In the genomic region with DNA sequence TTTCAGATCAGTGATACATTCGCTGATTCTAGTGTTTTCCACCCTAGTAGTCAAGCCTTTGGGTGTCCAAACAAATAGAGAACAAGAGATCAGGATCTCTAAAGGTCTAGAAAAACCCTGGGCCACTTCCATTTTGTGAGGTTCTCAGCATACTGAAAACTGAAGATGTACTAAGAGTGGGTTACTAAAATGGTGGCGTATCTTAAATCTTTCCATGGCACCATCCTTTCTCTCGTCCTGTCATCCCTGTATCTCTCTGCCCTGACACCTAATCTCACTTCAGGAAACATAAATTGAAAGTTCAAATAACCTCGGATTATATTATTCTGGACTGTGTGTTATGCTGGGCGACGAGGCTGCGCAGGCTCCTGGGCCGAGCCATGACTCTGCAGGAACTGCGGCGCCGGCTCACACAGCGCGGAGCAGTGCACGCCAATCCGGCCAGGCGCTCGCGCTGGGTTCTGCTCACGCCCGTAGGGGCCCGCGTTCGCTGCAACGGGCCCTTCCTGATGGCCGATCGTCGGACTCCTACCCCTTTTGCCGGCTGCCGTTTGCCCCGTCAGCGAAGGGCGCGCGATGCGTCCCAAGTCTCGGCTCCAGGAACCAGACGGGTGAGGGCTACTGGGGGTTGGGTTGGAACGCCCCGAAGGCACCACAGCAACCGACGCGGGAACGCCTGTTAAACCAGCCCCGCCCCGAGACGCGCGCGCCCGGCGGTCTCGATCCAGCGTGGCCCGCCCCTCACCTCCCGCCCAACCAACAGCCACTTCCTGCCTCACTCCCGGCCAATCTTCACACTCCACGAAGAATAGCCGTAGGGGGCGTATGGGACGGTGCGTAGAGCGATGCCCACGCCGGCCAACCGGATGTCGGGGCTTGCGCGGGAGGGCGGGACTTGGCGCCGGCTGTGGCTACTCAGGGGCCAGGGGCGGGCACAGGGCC, we compare ENCODE assay signal across 1 cellular context.
A peak's percentile ranks its signal among the peaks of the same experiment; 100 is the strongest.
TF ChIP-seq lines count a peak whose summit lies in the region.

No MANE protein-coding gene starts in this region.

TF ChIP-seq in HepG2, 621 proteins besides CTCF, POLR2A, EP300 and RAD21 (continues in another document):
- TF ChIP-seq ZMYM4 (CRISPR knock-in tag; IDR thresholded peaks at IDR 0.05) (peak; percentile 77), ZNF44 (CRISPR knock-in tag; IDR thresholded peaks at IDR 0.05) (no peak), SP5 (CRISPR knock-in tag; IDR thresholded peaks at IDR 0.05; ENCODE audit: borderline replicate concordance, low read depth) (no peak; the same call in 1 of the 2 replicates), ZNF329 (CRISPR knock-in tag; IDR thresholded peaks at IDR 0.05; ENCODE audit: low read depth) (no peak), NR2F2 (IDR thresholded peaks at IDR 0.05; ENCODE audit: borderline replicate concordance, low read depth) (no peak), MAFG (CRISPR knock-in tag; IDR thresholded peaks at IDR 0.05) (no peak), KDM2A (CRISPR knock-in tag; IDR thresholded peaks at IDR 0.05; ENCODE audit: borderline replicate concordance, low read depth) (peak; percentile 68), ZNF589 (CRISPR knock-in tag; conservative IDR thresholded peaks at IDR 0.05) (no peak), ZFP36 (IDR thresholded peaks at IDR 0.05; ENCODE audit: borderline replicate concordance, low read depth, low read length, partially characterized antibody) (no peak), PAF1 (CRISPR knock-in tag; IDR thresholded peaks at IDR 0.05) (no peak), PHF21A (CRISPR knock-in tag; IDR thresholded peaks at IDR 0.05) (peak; percentile 72), HNF4A (CRISPR knock-in tag; IDR thresholded peaks at IDR 0.05) (peak; percentile 35; the same call in 1 of the 2 replicates), MATR3 (CRISPR knock-in tag; IDR thresholded peaks at IDR 0.05) (no peak), HOXA5 (CRISPR knock-in tag; IDR thresholded peaks at IDR 0.05) (no peak), AHR (CRISPR knock-in tag; IDR thresholded peaks at IDR 0.05) (peak; percentile 52), ZNF792 (CRISPR knock-in tag; IDR thresholded peaks at IDR 0.05) (no peak; the same call in 1 of the 2 replicates), FOXP1 (IDR thresholded peaks at IDR 0.05) (no peak), FOXP1 (CRISPR knock-in tag; IDR thresholded peaks at IDR 0.05) (no peak), ZNF253 (CRISPR knock-in tag; IDR thresholded peaks at IDR 0.05; ENCODE audit: borderline replicate concordance) (no peak; the same call in 1 of the 2 replicates), PHF20 (CRISPR knock-in tag; IDR thresholded peaks at IDR 0.05) (no peak; the same call in 1 of the 2 replicates), SUZ12 (IDR thresholded peaks at IDR 0.05; ENCODE audit: low read depth, low read length) (no peak), RARG (CRISPR knock-in tag; IDR thresholded peaks at IDR 0.05; ENCODE audit: low read depth) (no peak), TCF12 (IDR thresholded peaks at IDR 0.05) (no peak), TCF12 (CRISPR knock-in tag; IDR thresholded peaks at IDR 0.05) (no peak), ZBTB38 (CRISPR knock-in tag; IDR thresholded peaks at IDR 0.05) (peak; percentile 26; the same call in 1 of the 2 replicates), PAX8 (CRISPR knock-in tag; IDR thresholded peaks at IDR 0.05; ENCODE audit: borderline replicate concordance) (no peak), ZKSCAN8 (CRISPR knock-in tag; IDR thresholded peaks at IDR 0.05; ENCODE audit: borderline replicate concordance) (no peak), ARHGAP35 (CRISPR knock-in tag; IDR thresholded peaks at IDR 0.05; ENCODE audit: borderline replicate concordance) (no peak; the same call in 1 of the 2 replicates), TGIF2 (CRISPR knock-in tag; IDR thresholded peaks at IDR 0.05) (no peak; the same call in 1 of the 2 replicates), ONECUT2 (CRISPR knock-in tag; IDR thresholded peaks at IDR 0.05) (no peak), ARNTL (CRISPR knock-in tag; IDR thresholded peaks at IDR 0.05) (no peak), ZKSCAN1 (IDR thresholded peaks at IDR 0.05; ENCODE audit: low read length) (no peak), ZFP37 (CRISPR knock-in tag; IDR thresholded peaks at IDR 0.05; ENCODE audit: borderline replicate concordance) (peak; percentile 44; the same call in 1 of the 2 replicates), TAF15 (IDR thresholded peaks at IDR 0.05; ENCODE audit: low read depth, low read length, poor library complexity, severe bottlenecking) (no peak), STAT5B (CRISPR knock-in tag; IDR thresholded peaks at IDR 0.05) (0 out of 2 replicates have a peak, but pooled peaks have one; percentile 15), KDM5A (IDR thresholded peaks at IDR 0.05; ENCODE audit: borderline replicate concordance, low read length) (no peak)
- TF ChIP-seq, protein P1, sequence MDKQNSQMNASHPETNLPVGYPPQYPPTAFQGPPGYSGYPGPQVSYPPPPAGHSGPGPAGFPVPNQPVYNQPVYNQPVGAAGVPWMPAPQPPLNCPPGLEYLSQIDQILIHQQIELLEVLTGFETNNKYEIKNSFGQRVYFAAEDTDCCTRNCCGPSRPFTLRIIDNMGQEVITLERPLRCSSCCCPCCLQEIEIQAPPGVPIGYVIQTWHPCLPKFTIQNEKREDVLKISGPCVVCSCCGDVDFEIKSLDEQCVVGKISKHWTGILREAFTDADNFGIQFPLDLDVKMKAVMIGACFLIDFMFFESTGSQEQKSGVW (CRISPR knock-in tag; IDR thresholded peaks at IDR 0.05; ENCODE audit: borderline replicate concordance): no peak
- TF ChIP-seq, protein P2, sequence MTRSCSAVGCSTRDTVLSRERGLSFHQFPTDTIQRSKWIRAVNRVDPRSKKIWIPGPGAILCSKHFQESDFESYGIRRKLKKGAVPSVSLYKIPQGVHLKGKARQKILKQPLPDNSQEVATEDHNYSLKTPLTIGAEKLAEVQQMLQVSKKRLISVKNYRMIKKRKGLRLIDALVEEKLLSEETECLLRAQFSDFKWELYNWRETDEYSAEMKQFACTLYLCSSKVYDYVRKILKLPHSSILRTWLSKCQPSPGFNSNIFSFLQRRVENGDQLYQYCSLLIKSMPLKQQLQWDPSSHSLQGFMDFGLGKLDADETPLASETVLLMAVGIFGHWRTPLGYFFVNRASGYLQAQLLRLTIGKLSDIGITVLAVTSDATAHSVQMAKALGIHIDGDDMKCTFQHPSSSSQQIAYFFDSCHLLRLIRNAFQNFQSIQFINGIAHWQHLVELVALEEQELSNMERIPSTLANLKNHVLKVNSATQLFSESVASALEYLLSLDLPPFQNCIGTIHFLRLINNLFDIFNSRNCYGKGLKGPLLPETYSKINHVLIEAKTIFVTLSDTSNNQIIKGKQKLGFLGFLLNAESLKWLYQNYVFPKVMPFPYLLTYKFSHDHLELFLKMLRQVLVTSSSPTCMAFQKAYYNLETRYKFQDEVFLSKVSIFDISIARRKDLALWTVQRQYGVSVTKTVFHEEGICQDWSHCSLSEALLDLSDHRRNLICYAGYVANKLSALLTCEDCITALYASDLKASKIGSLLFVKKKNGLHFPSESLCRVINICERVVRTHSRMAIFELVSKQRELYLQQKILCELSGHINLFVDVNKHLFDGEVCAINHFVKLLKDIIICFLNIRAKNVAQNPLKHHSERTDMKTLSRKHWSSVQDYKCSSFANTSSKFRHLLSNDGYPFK (CRISPR knock-in tag; IDR thresholded peaks at IDR 0.05; ENCODE audit: borderline replicate concordance): peak; percentile 55; the same call in 1 of the 2 replicates
- TF ChIP-seq, protein P3, sequence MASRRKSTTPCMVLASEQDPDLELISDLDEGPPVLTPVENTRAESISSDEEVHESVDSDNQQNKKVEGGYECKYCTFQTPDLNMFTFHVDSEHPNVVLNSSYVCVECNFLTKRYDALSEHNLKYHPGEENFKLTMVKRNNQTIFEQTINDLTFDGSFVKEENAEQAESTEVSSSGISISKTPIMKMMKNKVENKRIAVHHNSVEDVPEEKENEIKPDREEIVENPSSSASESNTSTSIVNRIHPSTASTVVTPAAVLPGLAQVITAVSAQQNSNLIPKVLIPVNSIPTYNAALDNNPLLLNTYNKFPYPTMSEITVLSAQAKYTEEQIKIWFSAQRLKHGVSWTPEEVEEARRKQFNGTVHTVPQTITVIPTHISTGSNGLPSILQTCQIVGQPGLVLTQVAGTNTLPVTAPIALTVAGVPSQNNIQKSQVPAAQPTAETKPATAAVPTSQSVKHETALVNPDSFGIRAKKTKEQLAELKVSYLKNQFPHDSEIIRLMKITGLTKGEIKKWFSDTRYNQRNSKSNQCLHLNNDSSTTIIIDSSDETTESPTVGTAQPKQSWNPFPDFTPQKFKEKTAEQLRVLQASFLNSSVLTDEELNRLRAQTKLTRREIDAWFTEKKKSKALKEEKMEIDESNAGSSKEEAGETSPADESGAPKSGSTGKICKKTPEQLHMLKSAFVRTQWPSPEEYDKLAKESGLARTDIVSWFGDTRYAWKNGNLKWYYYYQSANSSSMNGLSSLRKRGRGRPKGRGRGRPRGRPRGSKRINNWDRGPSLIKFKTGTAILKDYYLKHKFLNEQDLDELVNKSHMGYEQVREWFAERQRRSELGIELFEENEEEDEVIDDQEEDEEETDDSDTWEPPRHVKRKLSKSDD (CRISPR knock-in tag; IDR thresholded peaks at IDR 0.05; ENCODE audit: low read depth): no peak
- TF ChIP-seq, protein P4, sequence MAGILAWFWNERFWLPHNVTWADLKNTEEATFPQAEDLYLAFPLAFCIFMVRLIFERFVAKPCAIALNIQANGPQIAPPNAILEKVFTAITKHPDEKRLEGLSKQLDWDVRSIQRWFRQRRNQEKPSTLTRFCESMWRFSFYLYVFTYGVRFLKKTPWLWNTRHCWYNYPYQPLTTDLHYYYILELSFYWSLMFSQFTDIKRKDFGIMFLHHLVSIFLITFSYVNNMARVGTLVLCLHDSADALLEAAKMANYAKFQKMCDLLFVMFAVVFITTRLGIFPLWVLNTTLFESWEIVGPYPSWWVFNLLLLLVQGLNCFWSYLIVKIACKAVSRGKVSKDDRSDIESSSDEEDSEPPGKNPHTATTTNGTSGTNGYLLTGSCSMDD (CRISPR knock-in tag; IDR thresholded peaks at IDR 0.05): no peak
- TF ChIP-seq, protein P5, sequence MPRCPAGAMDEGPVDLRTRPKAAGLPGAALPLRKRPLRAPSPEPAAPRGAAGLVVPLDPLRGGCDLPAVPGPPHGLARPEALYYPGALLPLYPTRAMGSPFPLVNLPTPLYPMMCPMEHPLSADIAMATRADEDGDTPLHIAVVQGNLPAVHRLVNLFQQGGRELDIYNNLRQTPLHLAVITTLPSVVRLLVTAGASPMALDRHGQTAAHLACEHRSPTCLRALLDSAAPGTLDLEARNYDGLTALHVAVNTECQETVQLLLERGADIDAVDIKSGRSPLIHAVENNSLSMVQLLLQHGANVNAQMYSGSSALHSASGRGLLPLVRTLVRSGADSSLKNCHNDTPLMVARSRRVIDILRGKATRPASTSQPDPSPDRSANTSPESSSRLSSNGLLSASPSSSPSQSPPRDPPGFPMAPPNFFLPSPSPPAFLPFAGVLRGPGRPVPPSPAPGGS (CRISPR knock-in tag; IDR thresholded peaks at IDR 0.05): no peak
- TF ChIP-seq, protein P6, sequence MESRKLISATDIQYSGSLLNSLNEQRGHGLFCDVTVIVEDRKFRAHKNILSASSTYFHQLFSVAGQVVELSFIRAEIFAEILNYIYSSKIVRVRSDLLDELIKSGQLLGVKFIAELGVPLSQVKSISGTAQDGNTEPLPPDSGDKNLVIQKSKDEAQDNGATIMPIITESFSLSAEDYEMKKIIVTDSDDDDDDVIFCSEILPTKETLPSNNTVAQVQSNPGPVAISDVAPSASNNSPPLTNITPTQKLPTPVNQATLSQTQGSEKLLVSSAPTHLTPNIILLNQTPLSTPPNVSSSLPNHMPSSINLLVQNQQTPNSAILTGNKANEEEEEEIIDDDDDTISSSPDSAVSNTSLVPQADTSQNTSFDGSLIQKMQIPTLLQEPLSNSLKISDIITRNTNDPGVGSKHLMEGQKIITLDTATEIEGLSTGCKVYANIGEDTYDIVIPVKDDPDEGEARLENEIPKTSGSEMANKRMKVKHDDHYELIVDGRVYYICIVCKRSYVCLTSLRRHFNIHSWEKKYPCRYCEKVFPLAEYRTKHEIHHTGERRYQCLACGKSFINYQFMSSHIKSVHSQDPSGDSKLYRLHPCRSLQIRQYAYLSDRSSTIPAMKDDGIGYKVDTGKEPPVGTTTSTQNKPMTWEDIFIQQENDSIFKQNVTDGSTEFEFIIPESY (CRISPR knock-in tag; IDR thresholded peaks at IDR 0.05): 0 out of 2 replicates have a peak, but pooled peaks have one; percentile 10
- TF ChIP-seq, protein P7, sequence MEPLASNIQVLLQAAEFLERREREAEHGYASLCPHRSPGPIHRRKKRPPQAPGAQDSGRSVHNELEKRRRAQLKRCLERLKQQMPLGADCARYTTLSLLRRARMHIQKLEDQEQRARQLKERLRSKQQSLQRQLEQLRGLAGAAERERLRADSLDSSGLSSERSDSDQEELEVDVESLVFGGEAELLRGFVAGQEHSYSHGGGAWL (CRISPR knock-in tag; IDR thresholded peaks at IDR 0.05): no peak
- TF ChIP-seq, protein P8, sequence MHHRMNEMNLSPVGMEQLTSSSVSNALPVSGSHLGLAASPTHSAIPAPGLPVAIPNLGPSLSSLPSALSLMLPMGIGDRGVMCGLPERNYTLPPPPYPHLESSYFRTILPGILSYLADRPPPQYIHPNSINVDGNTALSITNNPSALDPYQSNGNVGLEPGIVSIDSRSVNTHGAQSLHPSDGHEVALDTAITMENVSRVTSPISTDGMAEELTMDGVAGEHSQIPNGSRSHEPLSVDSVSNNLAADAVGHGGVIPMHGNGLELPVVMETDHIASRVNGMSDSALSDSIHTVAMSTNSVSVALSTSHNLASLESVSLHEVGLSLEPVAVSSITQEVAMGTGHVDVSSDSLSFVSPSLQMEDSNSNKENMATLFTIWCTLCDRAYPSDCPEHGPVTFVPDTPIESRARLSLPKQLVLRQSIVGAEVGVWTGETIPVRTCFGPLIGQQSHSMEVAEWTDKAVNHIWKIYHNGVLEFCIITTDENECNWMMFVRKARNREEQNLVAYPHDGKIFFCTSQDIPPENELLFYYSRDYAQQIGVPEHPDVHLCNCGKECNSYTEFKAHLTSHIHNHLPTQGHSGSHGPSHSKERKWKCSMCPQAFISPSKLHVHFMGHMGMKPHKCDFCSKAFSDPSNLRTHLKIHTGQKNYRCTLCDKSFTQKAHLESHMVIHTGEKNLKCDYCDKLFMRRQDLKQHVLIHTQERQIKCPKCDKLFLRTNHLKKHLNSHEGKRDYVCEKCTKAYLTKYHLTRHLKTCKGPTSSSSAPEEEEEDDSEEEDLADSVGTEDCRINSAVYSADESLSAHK (CRISPR knock-in tag; IDR thresholded peaks at IDR 0.05; ENCODE audit: borderline replicate concordance): 0 out of 2 replicates have a peak, but pooled peaks have one; percentile 44
- TF ChIP-seq, protein P9, sequence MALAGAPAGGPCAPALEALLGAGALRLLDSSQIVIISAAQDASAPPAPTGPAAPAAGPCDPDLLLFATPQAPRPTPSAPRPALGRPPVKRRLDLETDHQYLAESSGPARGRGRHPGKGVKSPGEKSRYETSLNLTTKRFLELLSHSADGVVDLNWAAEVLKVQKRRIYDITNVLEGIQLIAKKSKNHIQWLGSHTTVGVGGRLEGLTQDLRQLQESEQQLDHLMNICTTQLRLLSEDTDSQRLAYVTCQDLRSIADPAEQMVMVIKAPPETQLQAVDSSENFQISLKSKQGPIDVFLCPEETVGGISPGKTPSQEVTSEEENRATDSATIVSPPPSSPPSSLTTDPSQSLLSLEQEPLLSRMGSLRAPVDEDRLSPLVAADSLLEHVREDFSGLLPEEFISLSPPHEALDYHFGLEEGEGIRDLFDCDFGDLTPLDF (CRISPR knock-in tag; IDR thresholded peaks at IDR 0.05): peak; percentile 90
- TF ChIP-seq, protein P10, sequence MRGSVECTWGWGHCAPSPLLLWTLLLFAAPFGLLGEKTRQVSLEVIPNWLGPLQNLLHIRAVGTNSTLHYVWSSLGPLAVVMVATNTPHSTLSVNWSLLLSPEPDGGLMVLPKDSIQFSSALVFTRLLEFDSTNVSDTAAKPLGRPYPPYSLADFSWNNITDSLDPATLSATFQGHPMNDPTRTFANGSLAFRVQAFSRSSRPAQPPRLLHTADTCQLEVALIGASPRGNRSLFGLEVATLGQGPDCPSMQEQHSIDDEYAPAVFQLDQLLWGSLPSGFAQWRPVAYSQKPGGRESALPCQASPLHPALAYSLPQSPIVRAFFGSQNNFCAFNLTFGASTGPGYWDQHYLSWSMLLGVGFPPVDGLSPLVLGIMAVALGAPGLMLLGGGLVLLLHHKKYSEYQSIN (CRISPR knock-in tag; IDR thresholded peaks at IDR 0.05; ENCODE audit: borderline replicate concordance): no peak
